ENCODE assay signal across 10 cellular contexts in the genomic region with DNA sequence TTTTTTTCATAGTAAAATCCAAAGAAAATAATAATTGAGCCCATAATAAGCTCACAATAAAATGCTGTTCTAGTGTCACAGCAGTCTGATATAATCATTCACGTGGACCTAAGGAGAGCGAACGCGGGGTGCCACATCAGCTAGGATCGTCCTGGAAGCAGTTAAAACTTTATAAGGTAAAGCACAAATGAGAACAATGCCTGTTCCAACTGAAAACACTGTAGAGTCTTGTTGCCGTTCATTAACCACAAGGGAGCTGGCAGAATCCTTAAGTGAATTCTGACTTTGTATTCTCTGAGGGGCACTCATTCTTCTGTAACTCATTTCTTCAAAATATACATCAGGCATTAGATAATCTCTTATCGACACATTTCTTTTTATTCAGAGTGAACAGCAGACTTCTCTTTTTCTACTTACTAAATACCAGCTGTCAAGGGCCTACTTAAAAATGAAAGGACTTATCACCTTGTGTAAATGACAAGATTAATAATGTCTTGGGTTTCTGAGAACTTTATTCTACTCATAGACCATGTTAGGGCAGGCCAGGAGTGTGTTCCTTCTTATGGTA.
"Had no signal": no experiment of that assay in that cellular context is flagged by ENCODE, and none has a peak within 500 bp of the region (broad histone marks: within the 10 kb centered on the region; RNA-seq: fewer than 3 reads in every experiment).

No MANE protein-coding gene starts in this region.

- H3K4me1 ChIP-seq: parathyroid adenoma had no signal

- H3K9me3 ChIP-seq: transverse colon had no signal

- H3K4me3 ChIP-seq: transverse colon had no signal

- H3K36me3 ChIP-seq: transverse colon had no signal

- H3K27ac ChIP-seq: parathyroid adenoma, transverse colon had no signal

- DNase-seq: activated CD4-positive, alpha-beta memory T cell treated with anti-CD3 and anti-CD28 coated beads for 36 hours; activated CD4-positive, CD25-positive, alpha-beta regulatory T cell treated with anti-CD3 and anti-CD28 coated beads, Interleukin-2, amount 50 U/mL, for 72 hours; activated gamma-delta T cell; activated T-cell treated with anti-CD3 and anti-CD28 coated beads, Interleukin-2, amount 50 U/mL, for 48 hours; amygdala; dermis blood vessel endothelial cell; head of caudate nucleus; small intestine; transverse colon had no signal
